19 cellular contexts compared by ENCODE assay signal in genomic region chr5:59833448-59833847, GRCh38.
A peak's percentile ranks its signal among the peaks of the same experiment; 100 is the strongest.
DNase-seq lines count a peak whose midpoint lies in the region; ATAC-seq, FAIRE-seq and TF ChIP-seq lines count a peak whose summit lies in the region.
"Had no signal": no experiment of that assay in that cellular context is flagged by ENCODE, and none has a peak within 500 bp of the region (broad histone marks: within the 10 kb centered on the region; RNA-seq: fewer than 3 reads in every experiment).

No MANE protein-coding gene starts in this region.

- peaks cover 6% of the 10 kb centered on the region for H3K9me3 Mint-ChIP-seq in glutamatergic neuron (ENCODE audit: unreplicated experiment)
- no peaks in the 10 kb centered on the region for H3K9me3 Mint-ChIP-seq in nephron progenitor cell
- H3K9me3 Mint-ChIP-seq in activated CD4-positive, alpha-beta T cell treated with anti-CD3 and anti-CD28 coated beads, Interleukin-2, amount 10 ng/mL, durations not matched to agents 24 days and 14 days: no peaks in the 10 kb centered on the region
- H3K9me3 Mint-ChIP-seq: CD14-positive monocyte; CD4-positive, alpha-beta memory T cell; GM23338; IgD-negative memory B cell had no signal

- intact Hi-C loops in activated CD4-positive, alpha-beta T cell treated with anti-CD3 and anti-CD28 coated beads, Interleukin-2, amount 10 ng/mL, durations not matched to agents 24 days and 14 days (cut with micrococcal nuclease): no loop called here

- ATAC-seq in HG03175 (IDR thresholded peaks at IDR 0.05; ENCODE audit: unreplicated experiment) (no peak), omental fat pad (ENCODE audit: low FRiP score) (no peak)
- ATAC-seq: A549, GM23338, HCT116, HepG2 had no signal

- peak; percentile 41 for DNase-seq in LHCN-M2 (ENCODE audit: low read depth)
- no peak for DNase-seq in glutamatergic neuron
- no peak for DNase-seq in nephron progenitor cell
- DNase-seq in urothelium cell line (ENCODE audit: low spot score): no peak
- no peak for DNase-seq in omental fat pad (ENCODE audit: low spot score)
- no peak for DNase-seq in OCI-M1 (lab: John Stamatoyannopoulos, UW)
- no peak for DNase-seq in activated CD4-positive, alpha-beta T cell treated with anti-CD3 and anti-CD28 coated beads, Interleukin-2, amount 10 ng/mL, durations not matched to agents 24 days and 14 days
- DNase-seq: CD4-positive, alpha-beta memory T cell; DMS153; DMS79 treated with DMSO at 0.1 percent for 48 hours; GF-D8; H7 had no signal

- H3K27ac Mint-ChIP-seq in glutamatergic neuron (ENCODE audit: unreplicated experiment) (peak overlapping the region; percentile 84), nephron progenitor cell (peak overlapping the region; percentile 5)
- no peak overlapping the region for H3K27ac Mint-ChIP-seq in activated CD4-positive, alpha-beta T cell treated with anti-CD3 and anti-CD28 coated beads, Interleukin-2, amount 10 ng/mL, durations not matched to agents 24 days and 14 days
- H3K27ac Mint-ChIP-seq: CD4-positive, alpha-beta memory T cell; IgD-negative memory B cell had no signal

- no peaks in the 10 kb centered on the region for H3K36me3 Mint-ChIP-seq in glutamatergic neuron (ENCODE audit: unreplicated experiment)
- H3K36me3 Mint-ChIP-seq in nephron progenitor cell (ENCODE audit: low read depth): no peaks in the 10 kb centered on the region
- H3K36me3 Mint-ChIP-seq in activated CD4-positive, alpha-beta T cell treated with anti-CD3 and anti-CD28 coated beads, Interleukin-2, amount 10 ng/mL, durations not matched to agents 24 days and 14 days (ENCODE audit: low read depth): no peaks in the 10 kb centered on the region
- H3K36me3 Mint-ChIP-seq: CD4-positive, alpha-beta memory T cell had no signal

- H3K4me3 Mint-ChIP-seq in glutamatergic neuron (ENCODE audit: unreplicated experiment): no peak overlapping the region
- no peak overlapping the region for H3K4me3 Mint-ChIP-seq in nephron progenitor cell
- no peak overlapping the region for H3K4me3 Mint-ChIP-seq in activated CD4-positive, alpha-beta T cell treated with anti-CD3 and anti-CD28 coated beads, Interleukin-2, amount 10 ng/mL, durations not matched to agents 24 days and 14 days
- H3K4me3 Mint-ChIP-seq: CD14-positive monocyte; CD4-positive, alpha-beta memory T cell; GM23338; IgD-negative memory B cell had no signal

- FAIRE-seq in urothelium cell line (lab: Jason Lieb, UNC): peak; percentile 9
- FAIRE-seq: A549, HepG2 had no signal

- H3K4me1 Mint-ChIP-seq in glutamatergic neuron (ENCODE audit: low read depth, unreplicated experiment) (peaks cover 38% of the 10 kb centered on the region), nephron progenitor cell (peaks cover 22% of the 10 kb centered on the region)
- H3K4me1 Mint-ChIP-seq in activated CD4-positive, alpha-beta T cell treated with anti-CD3 and anti-CD28 coated beads, Interleukin-2, amount 10 ng/mL, durations not matched to agents 24 days and 14 days: no peaks in the 10 kb centered on the region

- TF ChIP-seq CTCF in glutamatergic neuron (IDR thresholded peaks at IDR 0.05; ENCODE audit: partially characterized antibody, unreplicated experiment): no peak
- TF ChIP-seq CTCF in nephron progenitor cell (IDR thresholded peaks at IDR 0.05): no peak
- TF ChIP-seq CTCF in omental fat pad (IDR thresholded peaks at IDR 0.05): no peak

- peaks cover 6% of the 10 kb centered on the region for H3K27me3 Mint-ChIP-seq in glutamatergic neuron (ENCODE audit: unreplicated experiment)
- H3K27me3 Mint-ChIP-seq in nephron progenitor cell (ENCODE audit: low read depth, poor library complexity): peaks cover 11% of the 10 kb centered on the region
- peaks cover 5% of the 10 kb centered on the region for H3K27me3 Mint-ChIP-seq in activated CD4-positive, alpha-beta T cell treated with anti-CD3 and anti-CD28 coated beads, Interleukin-2, amount 10 ng/mL, durations not matched to agents 24 days and 14 days
- H3K27me3 Mint-ChIP-seq: IgD-negative memory B cell had no signal
